Comparison of ENCODE assay signal across 1 cellular context in the genomic region with DNA sequence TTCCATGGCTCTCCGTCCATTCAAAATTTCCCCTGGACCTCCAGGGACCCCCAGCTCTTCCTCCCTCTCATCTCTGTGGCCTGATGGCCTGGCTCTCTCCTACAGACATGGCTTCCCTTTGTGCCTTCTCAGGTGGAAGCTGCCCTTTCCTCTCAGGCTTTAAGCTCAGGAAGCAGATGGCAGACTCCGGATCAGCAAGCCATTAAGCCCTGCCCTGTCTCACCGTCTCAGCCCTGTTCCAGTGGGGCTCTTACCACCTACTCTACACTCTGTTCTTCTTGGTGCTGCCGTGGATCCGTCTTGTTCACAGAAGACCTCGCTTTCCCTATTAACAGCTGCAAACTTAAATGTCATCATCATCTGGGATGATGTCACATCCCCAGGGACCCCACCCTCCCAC.
TF ChIP-seq lines count a peak whose summit lies in the region.

No MANE protein-coding gene starts in this region.

TF ChIP-seq in H1, 55 proteins besides CTCF, POLR2A, EP300 and RAD21:
- TF ChIP-seq TAF7 (optimal IDR thresholded peaks at IDR 0.05; ENCODE audit: borderline replicate concordance, low read depth, low read length) (no peak), SUZ12 (IDR thresholded peaks at IDR 0.05; ENCODE audit: low read length) (no peak), SP4 (IDR thresholded peaks at IDR 0.05; ENCODE audit: low read length) (no peak), CTBP2 (IDR thresholded peaks at IDR 0.05; ENCODE audit: borderline replicate concordance, insufficient read depth, insufficient read length, low read length) (no peak), HDAC6 (IDR thresholded peaks at IDR 0.05; ENCODE audit: low read depth, low read length) (no peak), SIX5 (IDR thresholded peaks at IDR 0.05; ENCODE audit: low read depth, low read length) (no peak), POLR2AphosphoS5 (IDR thresholded peaks at IDR 0.05; ENCODE audit: low read depth, low read length) (no peak), SP2 (IDR thresholded peaks at IDR 0.05; ENCODE audit: low read length) (no peak), SIN3A (conservative IDR thresholded peaks at IDR 0.05 in 1 of 2, IDR thresholded peaks at IDR 0.05 in 1 of 2; ENCODE audit: low read depth in 1 of 2, low read length in 2 of 2) (no peak)
